In the genomic region with DNA sequence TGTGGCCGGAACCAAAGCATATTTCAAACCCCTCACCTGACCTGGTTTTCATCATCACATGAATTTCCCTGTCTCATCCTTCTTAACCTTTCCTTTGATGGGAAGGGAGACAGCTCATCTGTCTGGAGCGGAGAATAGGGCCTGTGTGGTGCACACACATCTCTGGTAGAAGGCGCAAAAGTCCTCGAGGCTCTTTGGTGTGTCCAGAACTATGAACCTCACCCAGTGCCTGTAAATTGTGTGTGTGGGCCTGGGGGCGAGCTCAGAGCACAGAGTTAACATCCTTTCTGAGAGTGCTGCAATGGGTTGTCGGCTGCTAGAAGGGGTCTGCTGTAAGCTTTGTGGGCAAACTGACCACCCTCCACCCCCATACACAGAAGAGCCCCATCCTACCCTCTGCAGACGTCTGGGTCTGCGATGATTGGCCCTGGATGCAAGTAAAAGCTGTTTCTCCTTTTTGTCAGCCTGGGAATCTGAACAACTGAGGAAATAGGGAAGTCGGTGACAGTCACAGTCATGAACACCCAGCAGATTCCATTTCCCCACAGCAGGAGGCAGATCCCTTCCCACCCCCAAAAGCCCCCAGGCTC, we compare ENCODE assay signal across 1 cellular context.
TF ChIP-seq lines count a peak whose summit lies in the region.

No MANE protein-coding gene starts in this region.

TF ChIP-seq in HCT116, 20 proteins besides CTCF, POLR2A, EP300 and RAD21 (continued from another document):
- TF ChIP-seq, protein P1, sequence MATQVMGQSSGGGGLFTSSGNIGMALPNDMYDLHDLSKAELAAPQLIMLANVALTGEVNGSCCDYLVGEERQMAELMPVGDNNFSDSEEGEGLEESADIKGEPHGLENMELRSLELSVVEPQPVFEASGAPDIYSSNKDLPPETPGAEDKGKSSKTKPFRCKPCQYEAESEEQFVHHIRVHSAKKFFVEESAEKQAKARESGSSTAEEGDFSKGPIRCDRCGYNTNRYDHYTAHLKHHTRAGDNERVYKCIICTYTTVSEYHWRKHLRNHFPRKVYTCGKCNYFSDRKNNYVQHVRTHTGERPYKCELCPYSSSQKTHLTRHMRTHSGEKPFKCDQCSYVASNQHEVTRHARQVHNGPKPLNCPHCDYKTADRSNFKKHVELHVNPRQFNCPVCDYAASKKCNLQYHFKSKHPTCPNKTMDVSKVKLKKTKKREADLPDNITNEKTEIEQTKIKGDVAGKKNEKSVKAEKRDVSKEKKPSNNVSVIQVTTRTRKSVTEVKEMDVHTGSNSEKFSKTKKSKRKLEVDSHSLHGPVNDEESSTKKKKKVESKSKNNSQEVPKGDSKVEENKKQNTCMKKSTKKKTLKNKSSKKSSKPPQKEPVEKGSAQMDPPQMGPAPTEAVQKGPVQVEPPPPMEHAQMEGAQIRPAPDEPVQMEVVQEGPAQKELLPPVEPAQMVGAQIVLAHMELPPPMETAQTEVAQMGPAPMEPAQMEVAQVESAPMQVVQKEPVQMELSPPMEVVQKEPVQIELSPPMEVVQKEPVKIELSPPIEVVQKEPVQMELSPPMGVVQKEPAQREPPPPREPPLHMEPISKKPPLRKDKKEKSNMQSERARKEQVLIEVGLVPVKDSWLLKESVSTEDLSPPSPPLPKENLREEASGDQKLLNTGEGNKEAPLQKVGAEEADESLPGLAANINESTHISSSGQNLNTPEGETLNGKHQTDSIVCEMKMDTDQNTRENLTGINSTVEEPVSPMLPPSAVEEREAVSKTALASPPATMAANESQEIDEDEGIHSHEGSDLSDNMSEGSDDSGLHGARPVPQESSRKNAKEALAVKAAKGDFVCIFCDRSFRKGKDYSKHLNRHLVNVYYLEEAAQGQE (IDR thresholded peaks at IDR 0.05; ENCODE audit: low read depth) = no peak
- TF ChIP-seq ZFX (IDR thresholded peaks at IDR 0.05) (no peak), ELF1 (IDR thresholded peaks at IDR 0.05; ENCODE audit: borderline replicate concordance, low read depth) (no peak)
